In genomic region chr7:136874393-136875032, GRCh38 we compare ENCODE assay signal across 10 cellular contexts. TPM values are rescaled to one million over a fixed set of nuclear protein-coding genes. Genes with fewer than 3 reads are reported as not detected.
DNase-seq lines count a peak whose midpoint lies in the region; ATAC-seq and TF ChIP-seq lines count a peak whose summit lies in the region.
"Had no signal": no experiment of that assay in that cellular context is flagged by ENCODE, and none has a peak within 500 bp of the region (broad histone marks: within the 10 kb centered on the region; RNA-seq: fewer than 3 reads in every experiment).

No MANE protein-coding gene starts in this region.

- no peak for ATAC-seq in GM18861 (IDR thresholded peaks at IDR 0.05; ENCODE audit: unreplicated experiment)
- no peak for ATAC-seq in GM19397 (IDR thresholded peaks at IDR 0.05; ENCODE audit: unreplicated experiment)

- CTCF ChIA-PET in A673 (lab: Charles Lee), result interaction anchor here (0.6 to 1.1 kb wide), 9 partner anchors 15 to 1205 kb away, joined by 3 to 9 read pairs (median 4); no protein-coding TSS in a partner anchor

- TF ChIP-seq CTCF in A673 (conservative IDR thresholded peaks at IDR 0.05; ENCODE audit: low read depth, low read length) (peak; percentile 77), GM12874 (IDR thresholded peaks at IDR 0.05; ENCODE audit: insufficient read depth, low read depth, low read length) (peak; percentile 23; the same call in 1 of the 2 replicates), fibroblast of villous mesenchyme (IDR thresholded peaks at IDR 0.05; ENCODE audit: insufficient read depth, low read depth, low read length) (peak; percentile 55)

- H3K4me1 ChIP-seq in A673 (ENCODE audit: insufficient read depth, low read length, poor library complexity, severe bottlenecking), result peaks cover 11% of the 10 kb centered on the region

- no TSS peak for BruUV-seq in A673 (replicated peaks; lab: Mats Ljungman, UMichigan)

- H3K4me3 ChIP-seq in A673 (ENCODE audit: low read depth, low read length, poor library complexity, severe bottlenecking) (no peak overlapping the region), fibroblast of villous mesenchyme (ENCODE audit: low read depth, low read length) (no peak overlapping the region)

- DNase-seq in A673 (ENCODE audit: low spot score), result peak; percentile 72
- DNase-seq in RKO (ENCODE audit: low spot score), result peak; percentile 68
- DNase-seq in fibroblast of villous mesenchyme (ENCODE audit: low read depth), result no peak
- DNase-seq in posterior cingulate gyrus, result no peak
- no peak for DNase-seq in activated effector memory CD4-positive, alpha-beta T cell treated with Interleukin-2 at 50 U/mL for 16 hours
- DNase-seq: activated CD4-positive, alpha-beta T cell treated with anti-CD3 and anti-CD28 coated beads for 1 hour; stimulated activated CD4-positive, alpha-beta T cell treated with anti-CD3 and anti-CD28 coated beads, Interleukin-1b, Interleukin-23, amount 100 ng/mL, for 48 hours had no signal

- no peaks in the 10 kb centered on the region for H3K36me3 ChIP-seq in A673 (ENCODE audit: insufficient read depth, low read length, poor library complexity, severe bottlenecking)

- intact Hi-C loops in A673 (cut with micrococcal nuclease; ENCODE audit: unreplicated experiment), result loop anchor here (5.0 to 10.0 kb wide), 4 partner anchors 467 to 1072 kb away; no protein-coding TSS in a partner anchor
- intact Hi-C loops in posterior cingulate gyrus (cut with DNase I), result no loop called here

- no peak overlapping the region for H3K27ac ChIP-seq in A673 (ENCODE audit: low read depth, low read length, poor library complexity, severe bottlenecking)

- POLR2A ChIA-PET in A673 (lab: Charles Lee; ENCODE audit: low non-redundant PET), result no interaction called here

- H3K27me3 ChIP-seq in A673 (replicated peaks; ENCODE audit: insufficient read depth, low read depth, low read length, poor library complexity), result peaks cover 20% of the 10 kb centered on the region

- no peaks in the 10 kb centered on the region for H3K9me3 ChIP-seq in A673 (ENCODE audit: low read depth, low read length, poor library complexity, severe bottlenecking)

RNA-seq across cellular contexts. Expression of gene CHRM2, which starts 6.1 kb away (rescaled TPM):
- total RNA-seq in A673 (2021) (4.6 and 4.8 TPM in 2 replicates), fibroblast of villous mesenchyme (28.9 and 74.4 TPM in 2 replicates)

Comparison
In these comparisons a context has a peak if more than half of its experiments do, and no peak if none do; other contexts are left out.
1. DNase-seq: peak in A673 (single experiment) and RKO (single experiment); none in fibroblast of villous mesenchyme (single experiment), posterior cingulate gyrus (0 of 10) and activated effector memory CD4-positive, alpha-beta T cell treated with Interleukin-2 at 50 U/mL for 16 hours (single experiment).
2. CTCF ChIP-seq: peak in every context shown above with its lines; median percentile 77 in A673; 55 in fibroblast of villous mesenchyme; 23 in GM12874.